Comparison of ENCODE assay signal across 15 cellular contexts in the genomic region with DNA sequence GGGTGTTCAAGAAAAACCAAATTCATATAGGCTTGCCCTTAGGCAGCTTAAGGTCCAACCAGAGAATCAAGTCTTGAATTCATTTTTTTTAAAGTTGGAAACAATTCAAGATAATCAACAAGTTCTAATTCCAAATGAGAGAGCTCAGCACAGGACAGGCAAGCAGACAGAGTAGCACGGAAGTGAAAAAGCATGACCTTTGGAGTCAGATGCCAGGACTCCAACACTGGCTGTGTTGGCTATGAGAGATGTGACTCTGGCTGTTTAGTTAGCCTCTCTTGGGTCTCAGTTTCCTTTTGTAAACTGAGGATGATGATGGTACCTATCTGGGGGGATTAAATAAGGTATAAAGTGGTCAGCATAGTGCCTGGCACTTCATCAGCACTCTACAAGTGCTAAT.
"Had no signal": no experiment of that assay in that cellular context is flagged by ENCODE, and none has a peak within 500 bp of the region (broad histone marks: within the 10 kb centered on the region; RNA-seq: fewer than 3 reads in every experiment).

No MANE protein-coding gene starts in this region.

- H3K27ac Mint-ChIP-seq: activated CD4-positive, alpha-beta T cell treated with anti-CD3 and anti-CD28 coated beads, Interleukin-2, amount 10 ng/mL, durations not matched to agents 24 days and 14 days; activated CD8-positive, alpha-beta T cell treated with anti-CD3 and anti-CD28 coated beads, Interleukin-2, amount 10 ng/mL, durations not matched to agents 7 days and 5 days; activated naive CD8-positive, alpha-beta T cell treated with anti-CD3 and anti-CD28 coated beads for 36 hours had no signal

- H3K27me3 ChIP-seq: right atrium auricular region, tibial artery had no signal

- ATAC-seq: activated CD8-positive, alpha-beta T cell treated with anti-CD3 and anti-CD28 coated beads, Interleukin-2, amount 10 ng/mL, durations not matched to agents 7 days and 5 days; effector memory CD8-positive, alpha-beta T cell had no signal

- H3K4me3 ChIP-seq: lung, prostate gland, right atrium auricular region, SK-N-MC, tibial artery had no signal

- H3K36me3 ChIP-seq: prostate gland had no signal

- H3K27me3 Mint-ChIP-seq: activated CD4-positive, alpha-beta T cell treated with anti-CD3 and anti-CD28 coated beads, Interleukin-2, amount 10 ng/mL, durations not matched to agents 24 days and 14 days; activated naive CD8-positive, alpha-beta T cell treated with anti-CD3 and anti-CD28 coated beads for 36 hours; effector memory CD8-positive, alpha-beta T cell had no signal

- H3K9me3 Mint-ChIP-seq: activated CD4-positive, alpha-beta T cell treated with anti-CD3 and anti-CD28 coated beads, Interleukin-2, amount 10 ng/mL, durations not matched to agents 24 days and 14 days; activated naive CD8-positive, alpha-beta T cell treated with anti-CD3 and anti-CD28 coated beads for 36 hours; effector memory CD8-positive, alpha-beta T cell; neural crest cell had no signal

- DNase-seq: activated CD4-positive, alpha-beta T cell treated with anti-CD3 and anti-CD28 coated beads, Interleukin-2, amount 10 ng/mL, durations not matched to agents 24 days and 14 days; activated CD4-positive, CD25-positive, alpha-beta regulatory T cell; activated CD8-positive, alpha-beta T cell treated with anti-CD3 and anti-CD28 coated beads, Interleukin-2, amount 10 ng/mL, durations not matched to agents 7 days and 5 days; activated gamma-delta T cell treated with Interleukin-2 at 50 U/mL for 16 hours; activated naive CD8-positive, alpha-beta T cell treated with anti-CD3 and anti-CD28 coated beads for 36 hours; amniotic stem cell; effector memory CD8-positive, alpha-beta T cell; stimulated activated CD4-positive, alpha-beta T cell treated with anti-CD3 and anti-CD28 coated beads, Interleukin-2, amount 100 ng/mL, for 48 hours; T-helper 9 cell; tibial artery had no signal

- H3K4me3 Mint-ChIP-seq: activated CD4-positive, alpha-beta T cell treated with anti-CD3 and anti-CD28 coated beads, Interleukin-2, amount 10 ng/mL, durations not matched to agents 24 days and 14 days; activated CD8-positive, alpha-beta T cell treated with anti-CD3 and anti-CD28 coated beads, Interleukin-2, amount 10 ng/mL, durations not matched to agents 7 days and 5 days; activated naive CD8-positive, alpha-beta T cell treated with anti-CD3 and anti-CD28 coated beads for 36 hours; effector memory CD8-positive, alpha-beta T cell; neural crest cell had no signal

- H3K9me3 ChIP-seq: prostate gland, right atrium auricular region, tibial artery had no signal

- H3K4me1 Mint-ChIP-seq: activated CD4-positive, alpha-beta T cell treated with anti-CD3 and anti-CD28 coated beads, Interleukin-2, amount 10 ng/mL, durations not matched to agents 24 days and 14 days had no signal

- H3K4me1 ChIP-seq: prostate gland had no signal

- H3K27ac ChIP-seq: prostate gland, right atrium auricular region, SK-N-MC, tibial artery had no signal
